Comparison of ENCODE assay signal across 1 cellular context in genomic region chr22:30705710-30706651, GRCh38.
TF ChIP-seq lines count a peak whose summit lies in the region.

No MANE protein-coding gene starts in this region.

TF ChIP-seq in GM12878, 131 proteins besides CTCF, POLR2A, EP300 and RAD21 (continues in another document):
- no peak for TF ChIP-seq ZBTB40 (IDR thresholded peaks at IDR 0.05; ENCODE audit: borderline replicate concordance)
- peak; percentile 19; the same call in 1 of the 2 replicates for TF ChIP-seq JUNB (IDR thresholded peaks at IDR 0.05)
- TF ChIP-seq RFX5 (IDR thresholded peaks at IDR 0.05; ENCODE audit: low read depth, low read length): no peak
- TF ChIP-seq SMAD1 (IDR thresholded peaks at IDR 0.05; ENCODE audit: low read depth, partially characterized antibody): no peak
- no peak for TF ChIP-seq JUND (IDR thresholded peaks at IDR 0.05; ENCODE audit: low read depth, low read length)
- TF ChIP-seq NR2F1 (conservative IDR thresholded peaks at IDR 0.05): 0 out of 2 replicates have a peak, but pooled peaks have one; percentile 48
- TF ChIP-seq BCLAF1 (IDR thresholded peaks at IDR 0.05): no peak
- TF ChIP-seq RCOR1 (conservative IDR thresholded peaks at IDR 0.05; ENCODE audit: low read depth, low read length): no peak
- TF ChIP-seq MEF2B (IDR thresholded peaks at IDR 0.05; ENCODE audit: partially characterized antibody, poor library complexity, severe bottlenecking): peak; percentile 36
- no peak for TF ChIP-seq ZNF622 (IDR thresholded peaks at IDR 0.05)
- TF ChIP-seq, protein P1, sequence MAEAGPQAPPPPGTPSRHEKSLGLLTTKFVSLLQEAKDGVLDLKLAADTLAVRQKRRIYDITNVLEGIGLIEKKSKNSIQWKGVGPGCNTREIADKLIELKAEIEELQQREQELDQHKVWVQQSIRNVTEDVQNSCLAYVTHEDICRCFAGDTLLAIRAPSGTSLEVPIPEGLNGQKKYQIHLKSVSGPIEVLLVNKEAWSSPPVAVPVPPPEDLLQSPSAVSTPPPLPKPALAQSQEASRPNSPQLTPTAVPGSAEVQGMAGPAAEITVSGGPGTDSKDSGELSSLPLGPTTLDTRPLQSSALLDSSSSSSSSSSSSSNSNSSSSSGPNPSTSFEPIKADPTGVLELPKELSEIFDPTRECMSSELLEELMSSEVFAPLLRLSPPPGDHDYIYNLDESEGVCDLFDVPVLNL (IDR thresholded peaks at IDR 0.05; ENCODE audit: low read depth, low read length): no peak
- peak; percentile 37; the same call in 1 of the 2 replicates for TF ChIP-seq MTA3 (IDR thresholded peaks at IDR 0.05; ENCODE audit: borderline replicate concordance, low read length)
- TF ChIP-seq IRF4 (IDR thresholded peaks at IDR 0.05; ENCODE audit: low read depth, low read length): 0 out of 2 replicates have a peak, but pooled peaks have one; percentile 0
- peak; percentile 54; the same call in 1 of the 2 replicates for TF ChIP-seq BCL11A (IDR thresholded peaks at IDR 0.05; ENCODE audit: low read depth, low read length)
- no peak for TF ChIP-seq RAD51 (IDR thresholded peaks at IDR 0.05)
- 0 out of 2 replicates have a peak, but pooled peaks have one; percentile 34 for TF ChIP-seq BMI1 (IDR thresholded peaks at IDR 0.05; ENCODE audit: borderline replicate concordance)
- TF ChIP-seq EZH2 (IDR thresholded peaks at IDR 0.05; ENCODE audit: borderline replicate concordance, control insufficient read depth, low read depth, low read length): no peak
- TF ChIP-seq CHD4 (IDR thresholded peaks at IDR 0.05): no peak
- TF ChIP-seq PRDM15 (CRISPR knock-in tag; IDR thresholded peaks at IDR 0.05): no peak
- TF ChIP-seq, protein P2, sequence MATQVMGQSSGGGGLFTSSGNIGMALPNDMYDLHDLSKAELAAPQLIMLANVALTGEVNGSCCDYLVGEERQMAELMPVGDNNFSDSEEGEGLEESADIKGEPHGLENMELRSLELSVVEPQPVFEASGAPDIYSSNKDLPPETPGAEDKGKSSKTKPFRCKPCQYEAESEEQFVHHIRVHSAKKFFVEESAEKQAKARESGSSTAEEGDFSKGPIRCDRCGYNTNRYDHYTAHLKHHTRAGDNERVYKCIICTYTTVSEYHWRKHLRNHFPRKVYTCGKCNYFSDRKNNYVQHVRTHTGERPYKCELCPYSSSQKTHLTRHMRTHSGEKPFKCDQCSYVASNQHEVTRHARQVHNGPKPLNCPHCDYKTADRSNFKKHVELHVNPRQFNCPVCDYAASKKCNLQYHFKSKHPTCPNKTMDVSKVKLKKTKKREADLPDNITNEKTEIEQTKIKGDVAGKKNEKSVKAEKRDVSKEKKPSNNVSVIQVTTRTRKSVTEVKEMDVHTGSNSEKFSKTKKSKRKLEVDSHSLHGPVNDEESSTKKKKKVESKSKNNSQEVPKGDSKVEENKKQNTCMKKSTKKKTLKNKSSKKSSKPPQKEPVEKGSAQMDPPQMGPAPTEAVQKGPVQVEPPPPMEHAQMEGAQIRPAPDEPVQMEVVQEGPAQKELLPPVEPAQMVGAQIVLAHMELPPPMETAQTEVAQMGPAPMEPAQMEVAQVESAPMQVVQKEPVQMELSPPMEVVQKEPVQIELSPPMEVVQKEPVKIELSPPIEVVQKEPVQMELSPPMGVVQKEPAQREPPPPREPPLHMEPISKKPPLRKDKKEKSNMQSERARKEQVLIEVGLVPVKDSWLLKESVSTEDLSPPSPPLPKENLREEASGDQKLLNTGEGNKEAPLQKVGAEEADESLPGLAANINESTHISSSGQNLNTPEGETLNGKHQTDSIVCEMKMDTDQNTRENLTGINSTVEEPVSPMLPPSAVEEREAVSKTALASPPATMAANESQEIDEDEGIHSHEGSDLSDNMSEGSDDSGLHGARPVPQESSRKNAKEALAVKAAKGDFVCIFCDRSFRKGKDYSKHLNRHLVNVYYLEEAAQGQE (IDR thresholded peaks at IDR 0.05; ENCODE audit: low read depth, low read length): no peak
- TF ChIP-seq, protein P3, sequence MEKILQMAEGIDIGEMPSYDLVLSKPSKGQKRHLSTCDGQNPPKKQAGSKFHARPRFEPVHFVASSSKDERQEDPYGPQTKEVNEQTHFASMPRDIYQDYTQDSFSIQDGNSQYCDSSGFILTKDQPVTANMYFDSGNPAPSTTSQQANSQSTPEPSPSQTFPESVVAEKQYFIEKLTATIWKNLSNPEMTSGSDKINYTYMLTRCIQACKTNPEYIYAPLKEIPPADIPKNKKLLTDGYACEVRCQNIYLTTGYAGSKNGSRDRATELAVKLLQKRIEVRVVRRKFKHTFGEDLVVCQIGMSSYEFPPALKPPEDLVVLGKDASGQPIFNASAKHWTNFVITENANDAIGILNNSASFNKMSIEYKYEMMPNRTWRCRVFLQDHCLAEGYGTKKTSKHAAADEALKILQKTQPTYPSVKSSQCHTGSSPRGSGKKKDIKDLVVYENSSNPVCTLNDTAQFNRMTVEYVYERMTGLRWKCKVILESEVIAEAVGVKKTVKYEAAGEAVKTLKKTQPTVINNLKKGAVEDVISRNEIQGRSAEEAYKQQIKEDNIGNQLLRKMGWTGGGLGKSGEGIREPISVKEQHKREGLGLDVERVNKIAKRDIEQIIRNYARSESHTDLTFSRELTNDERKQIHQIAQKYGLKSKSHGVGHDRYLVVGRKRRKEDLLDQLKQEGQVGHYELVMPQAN (conservative IDR thresholded peaks at IDR 0.05): no peak
- no peak for TF ChIP-seq MYB (IDR thresholded peaks at IDR 0.05; ENCODE audit: borderline replicate concordance, low read depth, low read length)
- TF ChIP-seq, protein P4, sequence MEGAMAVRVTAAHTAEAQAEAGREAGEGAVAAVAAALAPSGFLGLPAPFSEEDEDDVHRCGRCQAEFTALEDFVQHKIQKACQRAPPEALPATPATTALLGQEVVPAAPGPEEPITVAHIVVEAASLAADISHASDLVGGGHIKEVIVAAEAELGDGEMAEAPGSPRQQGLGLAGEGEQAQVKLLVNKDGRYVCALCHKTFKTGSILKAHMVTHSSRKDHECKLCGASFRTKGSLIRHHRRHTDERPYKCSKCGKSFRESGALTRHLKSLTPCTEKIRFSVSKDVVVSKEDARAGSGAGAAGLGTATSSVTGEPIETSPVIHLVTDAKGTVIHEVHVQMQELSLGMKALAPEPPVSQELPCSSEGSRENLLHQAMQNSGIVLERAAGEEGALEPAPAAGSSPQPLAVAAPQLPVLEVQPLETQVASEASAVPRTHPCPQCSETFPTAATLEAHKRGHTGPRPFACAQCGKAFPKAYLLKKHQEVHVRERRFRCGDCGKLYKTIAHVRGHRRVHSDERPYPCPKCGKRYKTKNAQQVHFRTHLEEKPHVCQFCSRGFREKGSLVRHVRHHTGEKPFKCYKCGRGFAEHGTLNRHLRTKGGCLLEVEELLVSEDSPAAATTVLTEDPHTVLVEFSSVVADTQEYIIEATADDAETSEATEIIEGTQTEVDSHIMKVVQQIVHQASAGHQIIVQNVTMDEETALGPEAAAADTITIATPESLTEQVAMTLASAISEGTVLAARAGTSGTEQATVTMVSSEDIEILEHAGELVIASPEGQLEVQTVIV (IDR thresholded peaks at IDR 0.05; ENCODE audit: borderline replicate concordance, partially characterized antibody): no peak
- peak; percentile 89 for TF ChIP-seq SPI1 (IDR thresholded peaks at IDR 0.05; ENCODE audit: borderline replicate concordance, insufficient read depth, low read depth, low read length)
- TF ChIP-seq, protein P5, sequence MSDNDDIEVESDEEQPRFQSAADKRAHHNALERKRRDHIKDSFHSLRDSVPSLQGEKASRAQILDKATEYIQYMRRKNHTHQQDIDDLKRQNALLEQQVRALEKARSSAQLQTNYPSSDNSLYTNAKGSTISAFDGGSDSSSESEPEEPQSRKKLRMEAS (IDR thresholded peaks at IDR 0.05; ENCODE audit: low read depth, low read length): 0 out of 2 replicates have a peak, but pooled peaks have one; percentile 2
- 0 out of 2 replicates have a peak, but pooled peaks have one; percentile 47 for TF ChIP-seq ZBED1 (IDR thresholded peaks at IDR 0.05; ENCODE audit: borderline replicate concordance)
- no peak for TF ChIP-seq GATAD2B (conservative IDR thresholded peaks at IDR 0.05; ENCODE audit: low read depth)
- no peak for TF ChIP-seq MYC (IDR thresholded peaks at IDR 0.05; ENCODE audit: insufficient read depth, insufficient read length, insufficient replicate concordance, low read length, severe bottlenecking)
- TF ChIP-seq TCF12 (IDR thresholded peaks at IDR 0.05; ENCODE audit: low read depth, low read length): peak; percentile 86
- TF ChIP-seq NBN (IDR thresholded peaks at IDR 0.05): peak; percentile 56; the same call in 1 of the 2 replicates
